In the genomic region with DNA sequence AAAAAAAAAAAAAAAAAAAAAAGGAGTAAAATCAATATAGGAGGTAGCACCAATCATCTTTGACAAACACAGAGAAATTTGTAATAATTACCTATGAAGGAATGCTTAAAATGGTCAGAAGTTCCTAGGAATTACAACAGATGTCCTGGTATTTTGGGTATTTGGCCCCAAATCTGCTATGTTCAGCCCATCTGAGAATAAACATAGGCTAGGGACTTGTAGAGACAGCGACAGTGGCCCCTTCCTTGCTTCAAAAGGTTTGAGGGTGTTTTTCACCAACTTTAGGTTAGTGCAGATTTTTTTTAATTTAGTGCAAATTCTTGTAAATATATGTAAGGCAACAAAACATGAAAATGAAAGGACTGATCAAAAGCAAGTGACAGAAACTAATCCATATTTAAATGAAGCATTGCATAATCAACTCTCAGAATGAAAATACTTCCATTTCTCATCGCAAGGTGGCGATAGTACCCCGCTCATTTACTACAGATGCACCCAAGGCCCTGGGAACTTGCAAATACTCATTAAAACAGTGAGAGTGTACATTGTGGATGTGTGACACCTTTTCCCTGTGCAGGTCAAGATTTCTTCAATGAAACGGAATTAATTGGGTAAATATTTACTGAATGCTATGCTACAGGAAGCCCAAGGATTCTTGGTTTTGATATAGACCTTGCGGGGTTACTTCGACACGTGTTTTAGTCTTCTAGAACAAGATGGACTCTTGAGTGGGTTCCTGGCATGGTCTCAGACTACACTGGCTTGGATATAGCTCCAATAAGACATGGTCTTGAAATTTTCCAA, we compare ENCODE assay signal across 8 cellular contexts. TPM values are rescaled to one million over a fixed set of nuclear protein-coding genes. Genes with fewer than 3 reads are reported as not detected.
DNase-seq lines count a peak whose midpoint lies in the region; ATAC-seq, FAIRE-seq and TF ChIP-seq lines count a peak whose summit lies in the region.

No MANE protein-coding gene starts in this region.

- H2AFZ ChIP-seq in Loucy (ENCODE audit: low read length) = 0 out of 2 replicates have a peak overlapping the region, but pooled peaks have one; percentile 45
- H2AFZ ChIP-seq in SK-N-SH (ENCODE audit: low read depth) = no peak overlapping the region

- H3K9ac ChIP-seq in Loucy (ENCODE audit: low read depth, low read length, poor library complexity, severe bottlenecking) (no peak overlapping the region), SK-N-SH (no peak overlapping the region)

- CTCF ChIA-PET in GM10248 (lab: Yijun Ruan, JAX) (interaction anchor here (0.7 to 3.0 kb wide), 11 partner anchors 14 to 431 kb away, joined by 3 to 24 read pairs (median 4); no protein-coding TSS in a partner anchor), SK-N-SH (lab: Yijun Ruan, JAX) (interaction anchor here (0.8 to 6.1 kb wide), 17 partner anchors 12 to 432 kb away, joined by 3 to 47 read pairs (median 3); no protein-coding TSS in a partner anchor)

- H3K4me2 ChIP-seq in Loucy (ENCODE audit: low read depth, low read length, poor library complexity, severe bottlenecking) (no peak overlapping the region), SK-N-SH (no peak overlapping the region)

- WGBS in SK-N-SH (ENCODE audit: low lambda C conversion rate) = 47% methylated on average over 8 of the region's 8 CpGs
- WGBS in small intestine, 3 donors = 48 to 49% (median 48%) methylated on average over 8 of the region's 8 CpGs

- H3K4me1 ChIP-seq in Loucy (ENCODE audit: insufficient read depth, low read length, poor library complexity, severe bottlenecking) = no peaks in the 10 kb centered on the region
- peaks cover 0 to 2% of the 10 kb centered on the region in 2 experiments; a peak in 1 of 4 replicates for H3K4me1 ChIP-seq in SK-N-SH (ENCODE audit: control insufficient read depth in 1 of 2, insufficient read depth in 2 of 2, low read depth in 1 of 2, low read length in 1 of 2)
- no peaks in the 10 kb centered on the region for H3K4me1 ChIP-seq in small intestine (ENCODE audit: control insufficient read depth in 2 of 2, insufficient read depth in 1 of 2, low read depth in 1 of 2, low read length in 1 of 2)

- no peaks in the 10 kb centered on the region for H3K9me3 Mint-ChIP-seq in activated naive CD8-positive, alpha-beta T cell treated with anti-CD3 and anti-CD28 coated beads, Interleukin-2, amount 10 ng/mL, durations not matched to agents 7 days and 5 days

- TF ChIP-seq RAD21 in SK-N-SH (IDR thresholded peaks at IDR 0.05; ENCODE audit: low read length) = peak; percentile 96

- no peak overlapping the region for H3K27ac ChIP-seq in SK-N-SH (ENCODE audit: low read depth in 2 of 2, low read length in 1 of 2)
- no peak overlapping the region for H3K27ac ChIP-seq in small intestine (ENCODE audit: low read depth in 1 of 2, low read length in 1 of 2)

- H3K27me3 ChIP-seq in Loucy (ENCODE audit: insufficient read depth, low read length, poor library complexity, severe bottlenecking) (no peaks in the 10 kb centered on the region), SK-N-SH (ENCODE audit: insufficient read depth) (no peaks in the 10 kb centered on the region; the same call in 1 of the 2 replicates), small intestine (ENCODE audit: control insufficient read depth in 2 of 2, insufficient read depth in 2 of 2, low read length in 2 of 2) (no peaks in the 10 kb centered on the region)

- H4K20me1 ChIP-seq in Loucy (ENCODE audit: insufficient read depth, low read length, poor library complexity, severe bottlenecking) (no peaks in the 10 kb centered on the region), SK-N-SH (ENCODE audit: insufficient read depth) (no peaks in the 10 kb centered on the region)

- POLR2A ChIA-PET in GM10248 (lab: Yijun Ruan, JAX) (no interaction called here), SK-N-SH (lab: Yijun Ruan, JAX) (no interaction called here)
- POLR2A ChIA-PET in activated naive CD8-positive, alpha-beta T cell treated with anti-CD3 and anti-CD28 coated beads, Interleukin-2, amount 10 ng/mL, durations not matched to agents 7 days and 5 days (lab: Charles Lee) = interaction anchor here (0.6 kb wide), 1 partner anchor 287 kb away, joined by 3 read pairs; no protein-coding TSS in a partner anchor

- H3K27ac Mint-ChIP-seq in activated naive CD8-positive, alpha-beta T cell treated with anti-CD3 and anti-CD28 coated beads, Interleukin-2, amount 10 ng/mL, durations not matched to agents 7 days and 5 days = no peak overlapping the region

- TF ChIP-seq CTCF in GM10248 (IDR thresholded peaks at IDR 0.05; ENCODE audit: control extremely low read depth, extremely low read depth, low read depth, missing control alignments) (peak; percentile 68), Loucy (conservative IDR thresholded peaks at IDR 0.05; ENCODE audit: low read length) (peak; percentile 85), SK-N-SH (IDR thresholded peaks at IDR 0.05) (peak; percentile 85)

- H3K9me3 ChIP-seq in Loucy (ENCODE audit: insufficient read depth, low read depth, low read length) (no peaks in the 10 kb centered on the region), SK-N-SH (no peaks in the 10 kb centered on the region), small intestine (ENCODE audit: control insufficient read depth, low read depth) (no peaks in the 10 kb centered on the region)

- H3K27me3 Mint-ChIP-seq in activated naive CD8-positive, alpha-beta T cell treated with anti-CD3 and anti-CD28 coated beads, Interleukin-2, amount 10 ng/mL, durations not matched to agents 7 days and 5 days = peaks cover 18% of the 10 kb centered on the region

- DNase-seq in GM10248 (ENCODE audit: extremely low spot score) = peak; percentile 74
- peak; percentile 48 for DNase-seq in H4 (ENCODE audit: low spot score)
- DNase-seq in SK-N-SH = peak; percentile 68
- no peak for DNase-seq in activated naive CD8-positive, alpha-beta T cell treated with anti-CD3 and anti-CD28 coated beads, Interleukin-2, amount 10 ng/mL, durations not matched to agents 7 days and 5 days
- no peak for DNase-seq in left ventricle myocardium superior
- peak; percentile 71 for DNase-seq in small intestine
- no peak for DNase-seq in NCI-H187 (lab: John Stamatoyannopoulos, UW)

- no peak for TF ChIP-seq EP300 in SK-N-SH (IDR thresholded peaks at IDR 0.05; ENCODE audit: borderline replicate concordance in 1 of 2, low read depth in 1 of 2, low read length in 1 of 2)

- H3K36me3 Mint-ChIP-seq in activated naive CD8-positive, alpha-beta T cell treated with anti-CD3 and anti-CD28 coated beads, Interleukin-2, amount 10 ng/mL, durations not matched to agents 7 days and 5 days = no peaks in the 10 kb centered on the region

- H3K4me3 ChIP-seq in Loucy (ENCODE audit: low read length, poor library complexity, severe bottlenecking) (no peak overlapping the region), SK-N-SH (ENCODE audit: low read depth in 2 of 2, low read length in 1 of 2) (peak overlapping the region in 1 of 2 experiments; percentile 31; a peak in 1 of 4 replicates), small intestine (ENCODE audit: low read depth in 1 of 2, low read length in 2 of 2) (no peak overlapping the region)

- H3F3A ChIP-seq in Loucy (ENCODE audit: low read depth) (no peaks in the 10 kb centered on the region), SK-N-SH (replicated peaks; ENCODE audit: insufficient read depth) (no peaks in the 10 kb centered on the region)

- intact Hi-C loops in left ventricle myocardium superior (cut with micrococcal nuclease) = loop anchor here (2.0 to 10.0 kb wide), 3 partner anchors 90 to 418 kb away; no protein-coding TSS in a partner anchor

- H3K36me3 ChIP-seq in Loucy (ENCODE audit: insufficient read depth, low read length) = no peaks in the 10 kb centered on the region
- H3K36me3 ChIP-seq in SK-N-SH (replicated peaks in 1 of 2; ENCODE audit: control insufficient read depth in 1 of 2, insufficient read depth in 2 of 2, low read length in 1 of 2) = no peaks in the 10 kb centered on the region
- H3K36me3 ChIP-seq in small intestine (ENCODE audit: control insufficient read depth in 2 of 2, insufficient read depth in 2 of 2, low read length in 2 of 2) = no peaks in the 10 kb centered on the region

- no peaks in the 10 kb centered on the region for H3K9me2 ChIP-seq in Loucy (replicated peaks; ENCODE audit: low read depth, low read length)
- no peaks in the 10 kb centered on the region for H3K9me2 ChIP-seq in SK-N-SH

- H3K4me1 Mint-ChIP-seq in activated naive CD8-positive, alpha-beta T cell treated with anti-CD3 and anti-CD28 coated beads, Interleukin-2, amount 10 ng/mL, durations not matched to agents 7 days and 5 days = no peaks in the 10 kb centered on the region

- no peaks in the 10 kb centered on the region for H3K79me2 ChIP-seq in Loucy (ENCODE audit: insufficient read depth, low read length)
- no peaks in the 10 kb centered on the region for H3K79me2 ChIP-seq in SK-N-SH (ENCODE audit: insufficient read depth)

- ATAC-seq in activated naive CD8-positive, alpha-beta T cell treated with anti-CD3 and anti-CD28 coated beads, Interleukin-2, amount 10 ng/mL, durations not matched to agents 7 days and 5 days (ENCODE audit: low read depth) = peak; percentile 56
- peak; percentile 67 for ATAC-seq in left ventricle myocardium superior

- FAIRE-seq in small intestine (lab: Jason Lieb, UNC) = peak; percentile 15

- H3K4me3 Mint-ChIP-seq in activated naive CD8-positive, alpha-beta T cell treated with anti-CD3 and anti-CD28 coated beads, Interleukin-2, amount 10 ng/mL, durations not matched to agents 7 days and 5 days = no peak overlapping the region

TF ChIP-seq in SK-N-SH, 30 proteins besides CTCF, POLR2A, EP300 and RAD21:
- TF ChIP-seq SMC3 (IDR thresholded peaks at IDR 0.05; ENCODE audit: low read depth, low read length) (peak; percentile 90), ELF1 (IDR thresholded peaks at IDR 0.05) (no peak)

RNA-seq across cellular contexts. Expression of gene FAM124B, which starts 44.6 kb away (rescaled TPM):
- total RNA-seq in H4 (2014; rRNA removed; shearing (Covaris generic)) = 0.06 TPM in 1 of 2 replicates, not detected in the other
- 0.03 TPM in 1 of 2 replicates, not detected in the other for polyA plus RNA-seq in SK-N-SH (2012; rRNA removed)
- 0.03 TPM in 1 of 2 replicates, not detected in the other for polyA plus RNA-seq in SK-N-SH (2012; cell fraction: cytosol; rRNA removed)
- 0.04 TPM in 1 of 2 replicates, not detected in the other for polyA plus RNA-seq in SK-N-SH (2012; cell fraction: nucleus; rRNA removed)
- total RNA-seq in activated naive CD8-positive, alpha-beta T cell treated with anti-CD3 and anti-CD28 coated beads, Interleukin-2, amount 10 ng/mL, durations not matched to agents 7 days and 5 days = under 1 TPM; 0.17 to 0.34 TPM
- 1.2 TPM for total RNA-seq in left ventricle myocardium superior
- 1 to 10 TPM in 1 of 3 donors, under 1 TPM in 1, not detected in 1; 0.81 to 2.0 TPM for polyA plus RNA-seq in small intestine

Comparison
In these comparisons a context has a peak if more than half of its experiments do, and no peak if none do; other contexts are left out.
1. DNase-seq: peak in GM10248 (single experiment), H4 (single experiment), SK-N-SH (single experiment) and small intestine (single experiment); none in activated naive CD8-positive, alpha-beta T cell treated with anti-CD3 and anti-CD28 coated beads, Interleukin-2, amount 10 ng/mL, durations not matched to agents 7 days and 5 days (single experiment), left ventricle myocardium superior (single experiment) and NCI-H187 (0 of 2).
2. Peak in every context shown above with its lines, with median percentiles within 50 percentile points of each other: CTCF ChIP-seq.